ENCODE assay signal across 21 cellular contexts in the genomic region with DNA sequence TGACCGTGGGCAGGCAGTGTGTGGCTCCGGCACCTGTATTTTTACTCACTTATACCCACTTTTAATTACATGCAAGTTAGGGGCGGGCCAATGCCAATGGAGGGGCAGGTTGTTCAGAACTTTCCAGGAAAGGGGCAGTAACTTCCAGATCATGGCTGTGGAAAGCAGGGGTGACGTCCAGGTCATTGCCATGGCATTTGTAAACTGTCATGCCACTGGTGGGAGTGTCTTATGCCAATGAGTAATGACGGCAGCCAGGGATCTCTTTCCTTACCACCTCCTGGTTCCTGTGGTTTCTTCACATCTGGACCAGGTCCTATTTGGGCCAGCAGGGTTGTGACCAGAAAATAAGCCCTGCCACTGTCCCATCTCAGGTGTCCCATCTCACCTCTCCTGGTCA.
DNase-seq lines count a peak whose midpoint lies in the region; ATAC-seq and TF ChIP-seq lines count a peak whose summit lies in the region.
"Had no signal": no experiment of that assay in that cellular context is flagged by ENCODE, and none has a peak within 500 bp of the region (broad histone marks: within the 10 kb centered on the region; RNA-seq: fewer than 3 reads in every experiment).

No MANE protein-coding gene starts in this region.

- H3K36me3 ChIP-seq in osteoblast (ENCODE audit: insufficient read depth, low read length), result no peaks in the 10 kb centered on the region
- H3K36me3 ChIP-seq: BE2C, SJSA1 had no signal

- peaks cover 4% of the 10 kb centered on the region for H3K4me1 ChIP-seq in osteoblast (ENCODE audit: insufficient read depth, low read length)
- H3K4me1 ChIP-seq: BE2C, SJSA1 had no signal

- H3K9me3 ChIP-seq in osteoblast (ENCODE audit: low read depth, low read length), result no peaks in the 10 kb centered on the region
- H3K9me3 ChIP-seq: BE2C, SJSA1 had no signal

- H3K27me3 Mint-ChIP-seq in central memory CD8-positive, alpha-beta T cell, result no peaks in the 10 kb centered on the region
- peaks cover 0 to 4% (median 1%) of the 10 kb centered on the region in 5 donors for H3K27me3 Mint-ChIP-seq in naive thymus-derived CD8-positive, alpha-beta T cell

- peaks cover 1% of the 10 kb centered on the region for H3K36me3 Mint-ChIP-seq in central memory CD8-positive, alpha-beta T cell (ENCODE audit: insufficient read depth)
- H3K36me3 Mint-ChIP-seq in naive thymus-derived CD8-positive, alpha-beta T cell, result no peaks in the 10 kb centered on the region

- DNase-seq in EH (ENCODE audit: low read depth) (peak; percentile 39), LHCN-M2 (ENCODE audit: low read depth) (peak; percentile 5), osteoblast (ENCODE audit: insufficient read length, low spot score, missing footprints) (peak; percentile 38), substantia nigra (lab: John Stamatoyannopoulos, UW) (no peak), amniotic stem cell (lab: John Stamatoyannopoulos, UW) (no peak)
- DNase-seq in central memory CD8-positive, alpha-beta T cell (ENCODE audit: low spot score in 2 of 2), result no peak
- no peak for DNase-seq in effector CD8-positive, alpha-beta T cell (lab: John Stamatoyannopoulos, UW)
- DNase-seq in naive thymus-derived CD8-positive, alpha-beta T cell, result no peak
- DNase-seq: BE2C, DND-41, H7, KG1, NCI-H1694 treated with DMSO at 0.1 percent for 48 hours, NCI-H2081 treated with DMSO at 0.1 percent for 48 hours, NCI-H2171 treated with DMSO at 0.1 percent for 48 hours, NCI-H446 treated with DMSO at 0.1 percent for 48 hours, NCI-H526 treated with DMSO at 0.1 percent for 48 hours, OCI-M1 had no signal

- H3K27ac ChIP-seq in osteoblast (ENCODE audit: low read depth, low read length) (no peak overlapping the region), substantia nigra (ENCODE audit: low read depth, low read length, poor library complexity, severe bottlenecking) (no peak overlapping the region)
- H3K27ac ChIP-seq: HL-60, SJSA1 had no signal

- POLR2A ChIA-PET in naive thymus-derived CD8-positive, alpha-beta T cell (lab: Charles Lee), result no interaction called here

- TF ChIP-seq CTCF in osteoblast (IDR thresholded peaks at IDR 0.05; ENCODE audit: extremely low read depth, low read depth, low read length), result no peak

- no peak for ATAC-seq in central memory CD8-positive, alpha-beta T cell (replicated peaks; ENCODE audit: extremely low read depth, poor library complexity, severe bottlenecking)
- no peak for ATAC-seq in naive thymus-derived CD8-positive, alpha-beta T cell
- ATAC-seq: Right ventricle myocardium inferior had no signal

- H4K20me1 ChIP-seq in osteoblast (ENCODE audit: insufficient read depth, low read length), result no peaks in the 10 kb centered on the region

- no peaks in the 10 kb centered on the region for H3K27me3 ChIP-seq in osteoblast (ENCODE audit: insufficient read depth, low read length)
- H3K27me3 ChIP-seq: BE2C, SJSA1 had no signal

- H3K27ac Mint-ChIP-seq in central memory CD8-positive, alpha-beta T cell (ENCODE audit: low read depth), result peak overlapping the region; percentile 8
- no peak overlapping the region for H3K27ac Mint-ChIP-seq in naive thymus-derived CD8-positive, alpha-beta T cell

- no peaks in the 10 kb centered on the region for H3K4me1 Mint-ChIP-seq in central memory CD8-positive, alpha-beta T cell
- H3K4me1 Mint-ChIP-seq in naive thymus-derived CD8-positive, alpha-beta T cell, result no peaks in the 10 kb centered on the region

- no peaks in the 10 kb centered on the region for H3K79me2 ChIP-seq in osteoblast (ENCODE audit: insufficient read depth, low read length)

- no peak overlapping the region for H3K4me3 Mint-ChIP-seq in central memory CD8-positive, alpha-beta T cell
- no peak overlapping the region for H3K4me3 Mint-ChIP-seq in naive thymus-derived CD8-positive, alpha-beta T cell

- no peak overlapping the region for H3K4me3 ChIP-seq in osteoblast (ENCODE audit: insufficient read depth, low read length)
- H3K4me3 ChIP-seq: SJSA1 had no signal

- no peaks in the 10 kb centered on the region for H3K9me3 Mint-ChIP-seq in central memory CD8-positive, alpha-beta T cell
- H3K9me3 Mint-ChIP-seq in naive thymus-derived CD8-positive, alpha-beta T cell, result no peaks in the 10 kb centered on the region

- no peak overlapping the region for H2AFZ ChIP-seq in osteoblast (ENCODE audit: low read length)

- no peak overlapping the region for H3K4me2 ChIP-seq in osteoblast (ENCODE audit: insufficient read depth, low read length)

Comparison
In these comparisons a context has a peak if more than half of its experiments do, and no peak if none do; other contexts are left out.
1. DNase-seq: peak in EH (single experiment), LHCN-M2 (single experiment) and osteoblast (single experiment); none in central memory CD8-positive, alpha-beta T cell (0 of 2), substantia nigra (0 of 49), effector CD8-positive, alpha-beta T cell (single experiment), naive thymus-derived CD8-positive, alpha-beta T cell (0 of 10) and amniotic stem cell (single experiment).